ENCODE assay signal across 15 cellular contexts in genomic region chr7:135185471-135186260, GRCh38. TPM values are rescaled to one million over a fixed set of nuclear protein-coding genes. Genes with fewer than 3 reads are reported as not detected.
A peak's percentile ranks its signal among the peaks of the same experiment; 100 is the strongest.
DNase-seq lines count a peak whose midpoint lies in the region; ATAC-seq and TF ChIP-seq lines count a peak whose summit lies in the region.
"Had no signal": no experiment of that assay in that cellular context is flagged by ENCODE, and none has a peak within 500 bp of the region (broad histone marks: within the 10 kb centered on the region; RNA-seq: fewer than 3 reads in every experiment).

No MANE protein-coding gene starts in this region.

- H4K20me1 ChIP-seq in mammary epithelial cell (ENCODE audit: insufficient read depth, low read length), result no peaks in the 10 kb centered on the region
- no peaks in the 10 kb centered on the region for H4K20me1 ChIP-seq in OCI-LY3 (ENCODE audit: insufficient read depth, low read length)
- no peaks in the 10 kb centered on the region for H4K20me1 ChIP-seq in smooth muscle cell (ENCODE audit: low read depth)

- H3K4me3 ChIP-seq in mammary epithelial cell (replicated peaks in 1 of 3; ENCODE audit: insufficient read depth in 1 of 3, low read depth in 2 of 3, low read length in 3 of 3) (no peak overlapping the region), breast epithelium (no peak overlapping the region), OCI-LY3 (ENCODE audit: low read length) (no peak overlapping the region), smooth muscle cell (no peak overlapping the region)

- H2AFZ ChIP-seq in mammary epithelial cell (ENCODE audit: low read depth, low read length) (no peak overlapping the region), OCI-LY3 (ENCODE audit: low read depth, low read length) (no peak overlapping the region), smooth muscle cell (ENCODE audit: low read depth) (no peak overlapping the region)

- peaks cover 54% of the 10 kb centered on the region for H3K36me3 Mint-ChIP-seq in effector memory CD8-positive, alpha-beta T cell (ENCODE audit: insufficient read depth)
- peaks cover 93 to 100% of the 10 kb centered on the region in 2 donors for H3K36me3 Mint-ChIP-seq in stimulated activated naive B cell treated with anti-CD40 and anti-IgM and Interleukin-4, amounts not matched to agents 10 μg/mL and 1 μg/mL and 100 μg/mL, for 72 hours

- H3K27me3 Mint-ChIP-seq in effector memory CD8-positive, alpha-beta T cell, result no peaks in the 10 kb centered on the region
- H3K27me3 Mint-ChIP-seq in stimulated activated naive B cell treated with anti-CD40 and anti-IgM and Interleukin-4, amounts not matched to agents 10 μg/mL and 1 μg/mL and 100 μg/mL, for 72 hours, result no peaks in the 10 kb centered on the region

- H3K9me3 ChIP-seq in mammary epithelial cell (replicated peaks; ENCODE audit: insufficient read depth, low read length) (peaks cover 28% of the 10 kb centered on the region), breast epithelium (peaks cover 21 to 23% of the 10 kb centered on the region in 2 donors), OCI-LY3 (ENCODE audit: insufficient read depth, low read length) (no peaks in the 10 kb centered on the region), smooth muscle cell (replicated peaks; ENCODE audit: low read depth) (peaks cover 20% of the 10 kb centered on the region)

- CTCF ChIA-PET in mammary epithelial cell (lab: Charles Lee; ENCODE audit: low non-redundant PET), result no interaction called here

- H3K27me3 ChIP-seq in mammary epithelial cell (ENCODE audit: insufficient read depth, low read length) (no peaks in the 10 kb centered on the region), breast epithelium (no peaks in the 10 kb centered on the region), OCI-LY3 (ENCODE audit: low read depth, low read length) (peaks cover 14% of the 10 kb centered on the region), smooth muscle cell (ENCODE audit: low read depth) (no peaks in the 10 kb centered on the region)

- TF ChIP-seq CTCF in mammary epithelial cell (conservative IDR thresholded peaks at IDR 0.05 in 1 of 2, IDR thresholded peaks at IDR 0.05 in 1 of 2; ENCODE audit: extremely low read depth in 1 of 2, insufficient read depth in 1 of 2, low read depth in 1 of 2, low read length in 2 of 2), result no peak
- TF ChIP-seq CTCF in breast epithelium (IDR thresholded peaks at IDR 0.05), result no peak
- TF ChIP-seq CTCF in OCI-LY3 (IDR thresholded peaks at IDR 0.05; ENCODE audit: low read depth, low read length), result no peak
- no peak for TF ChIP-seq CTCF in smooth muscle cell (IDR thresholded peaks at IDR 0.05; ENCODE audit: borderline replicate concordance, insufficient read depth, poor library complexity, severe bottlenecking)

- H3K36me3 ChIP-seq in mammary epithelial cell (ENCODE audit: insufficient read depth, low read length) (peaks cover 22% of the 10 kb centered on the region), breast epithelium (peaks cover 27% of the 10 kb centered on the region), OCI-LY3 (replicated peaks; ENCODE audit: low read depth, low read length) (peaks cover 45% of the 10 kb centered on the region), smooth muscle cell (ENCODE audit: low read depth) (peaks cover 26% of the 10 kb centered on the region)

- no peaks in the 10 kb centered on the region for H3K4me1 Mint-ChIP-seq in effector memory CD8-positive, alpha-beta T cell (ENCODE audit: low read depth in 2 of 2)
- H3K4me1 Mint-ChIP-seq in stimulated activated naive B cell treated with anti-CD40 and anti-IgM and Interleukin-4, amounts not matched to agents 10 μg/mL and 1 μg/mL and 100 μg/mL, for 72 hours, result peaks cover 58 to 65% of the 10 kb centered on the region in 2 donors

- H3K4me2 ChIP-seq in mammary epithelial cell (ENCODE audit: insufficient read depth, low read depth, low read length), result no peak overlapping the region
- H3K4me2 ChIP-seq in OCI-LY3 (ENCODE audit: low read length), result peak overlapping the region; percentile 90; the same call in 1 of the 2 replicates
- no peak overlapping the region for H3K4me2 ChIP-seq in smooth muscle cell

- no peak for ATAC-seq in effector memory CD8-positive, alpha-beta T cell (replicated peaks)
- no peak for ATAC-seq in stimulated activated naive B cell treated with anti-CD40 and anti-IgM and Interleukin-4, amounts not matched to agents 10 μg/mL and 1 μg/mL and 100 μg/mL, for 72 hours (replicated peaks)
- ATAC-seq: CD8-positive, alpha-beta T cell had no signal

- H3K27ac Mint-ChIP-seq in effector memory CD8-positive, alpha-beta T cell, result peak overlapping the region; percentile 35 to 60
- peak overlapping the region; percentile 99 for H3K27ac Mint-ChIP-seq in stimulated activated naive B cell treated with anti-CD40 and anti-IgM and Interleukin-4, amounts not matched to agents 10 μg/mL and 1 μg/mL and 100 μg/mL, for 72 hours
- H3K27ac Mint-ChIP-seq: CD8-positive, alpha-beta T cell had no signal

- H3K4me3 Mint-ChIP-seq in effector memory CD8-positive, alpha-beta T cell, result no peak overlapping the region
- H3K4me3 Mint-ChIP-seq in stimulated activated naive B cell treated with anti-CD40 and anti-IgM and Interleukin-4, amounts not matched to agents 10 μg/mL and 1 μg/mL and 100 μg/mL, for 72 hours, result peak overlapping the region in 1 of 2 donors; percentile 43
- H3K4me3 Mint-ChIP-seq: CD8-positive, alpha-beta T cell had no signal

- H3K79me2 ChIP-seq in mammary epithelial cell (ENCODE audit: insufficient read depth, low read length) (no peaks in the 10 kb centered on the region), OCI-LY3 (ENCODE audit: low read length) (no peaks in the 10 kb centered on the region), smooth muscle cell (ENCODE audit: low read depth) (no peaks in the 10 kb centered on the region)

- BruUV-seq in mammary epithelial cell (replicated peaks; lab: Mats Ljungman, UMichigan), result TSS peak; percentile 23

- H3K27ac ChIP-seq in mammary epithelial cell (ENCODE audit: insufficient read depth, low read depth, low read length) (no peak overlapping the region), breast epithelium (no peak overlapping the region), OCI-LY3 (ENCODE audit: low read length) (no peak overlapping the region), smooth muscle cell (ENCODE audit: low read depth) (no peak overlapping the region)

- TF ChIP-seq POLR2A in breast epithelium (IDR thresholded peaks at IDR 0.05), result no peak

- no peak for DNase-seq in mammary epithelial cell
- DNase-seq in breast epithelium (ENCODE audit: low spot score in 2 of 2), result no peak
- DNase-seq in effector memory CD8-positive, alpha-beta T cell, result no peak
- DNase-seq in stimulated activated naive B cell treated with anti-CD40 and anti-IgM and Interleukin-4, amounts not matched to agents 10 μg/mL and 1 μg/mL and 100 μg/mL, for 72 hours, result no peak
- no peak for DNase-seq in HUDEP-2 (lab: John Stamatoyannopoulos, UW; ENCODE audit: unreplicated experiment in 76 of 76)
- DNase-seq in HK-2 (ENCODE audit: unreplicated experiment), result no peak
- no peak for DNase-seq in smooth muscle cell (lab: John Stamatoyannopoulos, UW; ENCODE audit: unreplicated experiment)
- DNase-seq: CD8-positive, alpha-beta T cell; DND-41; GF-D8; NCI-H1436; NCI-H2029 treated with DMSO at 0.1 percent for 48 hours; NCI-H524 treated with DMSO at 0.1 percent for 48 hours had no signal

- no peak overlapping the region for H3K9ac ChIP-seq in mammary epithelial cell (ENCODE audit: insufficient read depth, low read length)
- H3K9ac ChIP-seq in OCI-LY3 (ENCODE audit: low read length), result no peak overlapping the region
- H3K9ac ChIP-seq in smooth muscle cell (ENCODE audit: low read depth), result no peak overlapping the region

- H3K4me1 ChIP-seq in mammary epithelial cell (ENCODE audit: insufficient read depth, low read length) (peaks cover 7% of the 10 kb centered on the region), breast epithelium (no peaks in the 10 kb centered on the region), OCI-LY3 (ENCODE audit: low read length) (peaks cover 57% of the 10 kb centered on the region), smooth muscle cell (ENCODE audit: low read depth) (no peaks in the 10 kb centered on the region)

- intact Hi-C loops in mammary epithelial cell (cut with micrococcal nuclease), result no loop called here
- intact Hi-C loops in breast epithelium (cut with DNase I; ENCODE audit: low total_unique reads), result no loop called here

- no peaks in the 10 kb centered on the region for H3F3A ChIP-seq in smooth muscle cell (ENCODE audit: low read depth)

- H3K9me3 Mint-ChIP-seq in effector memory CD8-positive, alpha-beta T cell, result peaks cover 0 to 4% of the 10 kb centered on the region in 2 donors
- H3K9me3 Mint-ChIP-seq in stimulated activated naive B cell treated with anti-CD40 and anti-IgM and Interleukin-4, amounts not matched to agents 10 μg/mL and 1 μg/mL and 100 μg/mL, for 72 hours, result peaks cover 10 to 19% of the 10 kb centered on the region in 2 donors

- dilution Hi-C loops in mammary epithelial cell (cut with HindIII; ENCODE audit: low sequenced_read_pairs), result no loop called here

- in situ Hi-C loops in mammary epithelial cell (cut with MboI; ENCODE audit: low sequenced_read_pairs in 2 of 2), result no loop called here

- 85% methylated on average over 3 of the region's 7 CpGs for WGBS in mammary epithelial cell (ENCODE audit: low coverage, missing lambda C conversion rate)
- WGBS in smooth muscle cell (ENCODE audit: low lambda C conversion rate), result 98% methylated on average over 7 of the region's 7 CpGs

RNA-seq across cellular contexts. Expression of gene CYREN, which starts 15.2 kb away (rescaled TPM):
- total RNA-seq in mammary epithelial cell, result 10 to 100 TPM; 45.2 to 55.8 TPM
- polyA plus RNA-seq in mammary epithelial cell, result 50.3 TPM
- 47.7 TPM for polyA minus RNA-seq in mammary epithelial cell
- total RNA-seq in breast epithelium, result 10 to 100 TPM; 36.8 to 41.6 (median 41.6) TPM
- 24.7 and 33.4 TPM in 2 replicates for total RNA-seq in smooth muscle cell
- polyA plus RNA-seq in smooth muscle cell, result 38.2 and 43.9 TPM in 2 replicates

RNA-seq across cellular contexts. Expression of gene WDR91, which starts 25.7 kb away (rescaled TPM):
- 10 to 100 TPM; 31.5 to 33.8 TPM for total RNA-seq in mammary epithelial cell
- polyA plus RNA-seq in mammary epithelial cell, result 17.5 TPM
- 14.5 TPM for polyA minus RNA-seq in mammary epithelial cell
- 10 to 100 TPM; 21.4 to 26.5 (median 23.1) TPM for total RNA-seq in breast epithelium
- total RNA-seq in smooth muscle cell, result 6.6 and 16.7 TPM in 2 replicates
- 6.8 and 12.7 TPM in 2 replicates for polyA plus RNA-seq in smooth muscle cell

RNA-seq across cellular contexts. Expression of gene TMEM140, which starts 37.8 kb away (rescaled TPM):
- 1 to 10 TPM in 1 of 2 donors, not detected in 1; 1.0 TPM for total RNA-seq in mammary epithelial cell
- not detected for polyA plus RNA-seq in mammary epithelial cell
- polyA minus RNA-seq in mammary epithelial cell, result not detected
- 10 to 100 TPM; 23.1 to 55.7 (median 52.8) TPM for total RNA-seq in breast epithelium
- total RNA-seq in smooth muscle cell, result not detected in 2 replicates
- polyA plus RNA-seq in smooth muscle cell, result 5.6 and 5.8 TPM in 2 replicates

RNA-seq across cellular contexts. Expression of gene STRA8, which starts 48.0 kb away (rescaled TPM):
- total RNA-seq in mammary epithelial cell, result not detected
- polyA plus RNA-seq in mammary epithelial cell, result not detected
- not detected for polyA minus RNA-seq in mammary epithelial cell
- not detected for total RNA-seq in breast epithelium
- total RNA-seq in smooth muscle cell, result not detected in 2 replicates
- polyA plus RNA-seq in smooth muscle cell, result not detected in 2 replicates
- total RNA-seq: CD8-positive, alpha-beta T cell; SK-MEL-5 had no signal

Comparison
In these comparisons a context has a peak if more than half of its experiments do, and no peak if none do; other contexts are left out.
1. RNA of gene TMEM140, which starts 37.8 kb away (total RNA-seq): 23.1 to 55.7 TPM in breast epithelium; 1.0 TPM in mammary epithelial cell and not detected in smooth muscle cell; every median in the first group is over 10 times any median in the second.